15 cellular contexts compared by ENCODE assay signal in genomic region chr4:39718366-39719323, GRCh38. TPM values are rescaled to one million over a fixed set of nuclear protein-coding genes. Genes with fewer than 3 reads are reported as not detected.
DNase-seq lines count a peak whose midpoint lies in the region; ATAC-seq and TF ChIP-seq lines count a peak whose summit lies in the region.
"Had no signal": no experiment of that assay in that cellular context is flagged by ENCODE, and none has a peak within 500 bp of the region (broad histone marks: within the 10 kb centered on the region; RNA-seq: fewer than 3 reads in every experiment).

No MANE protein-coding gene starts in this region.

- peak overlapping the region; percentile 0 to 90 (median 15) for H3K27ac Mint-ChIP-seq in CD4-positive, CD25-positive, alpha-beta regulatory T cell
- peak overlapping the region; percentile 8 to 16 for H3K27ac Mint-ChIP-seq in activated naive CD4-positive, alpha-beta T cell treated with anti-CD3 and anti-CD28 coated beads, Interleukin-2, amount 50 U/mL, for 72 hours

- H3K9me3 ChIP-seq in CD4-positive, CD25-positive, alpha-beta regulatory T cell (ENCODE audit: control insufficient read depth in 2 of 2, low read length in 2 of 2), result no peaks in the 10 kb centered on the region
- H3K9me3 ChIP-seq in GM23248 (ENCODE audit: low read depth) (no peaks in the 10 kb centered on the region), lung (ENCODE audit: control insufficient read depth in 2 of 2, insufficient read depth in 1 of 2, low read length in 1 of 2) (no peaks in the 10 kb centered on the region)
- H3K9me3 ChIP-seq: colonic mucosa, suprapubic skin had no signal

- 93 to 95% methylated on average over 21 to 30 of the region's 33 CpGs for WGBS in GM23248 (ENCODE audit: low coverage in 1 of 2, low lambda C conversion rate in 2 of 2, missing lambda C conversion rate in 2 of 2), 2 experiments
- 88 to 91% methylated on average over 33 of the region's 33 CpGs for WGBS in lung, 2 donors

- H3K79me2 ChIP-seq in GM23248 (ENCODE audit: insufficient read depth), result peaks cover 99% of the 10 kb centered on the region

- H3K36me3 Mint-ChIP-seq in CD4-positive, CD25-positive, alpha-beta regulatory T cell, result peaks cover 21% of the 10 kb centered on the region
- H3K36me3 Mint-ChIP-seq in activated naive CD4-positive, alpha-beta T cell treated with anti-CD3 and anti-CD28 coated beads, Interleukin-2, amount 50 U/mL, for 72 hours, result peaks cover 8 to 11% of the 10 kb centered on the region in 2 donors

- H3F3A ChIP-seq in GM23248 (ENCODE audit: insufficient read depth), result peaks cover 9% of the 10 kb centered on the region

- peak overlapping the region; percentile 5 for H3K27ac ChIP-seq in CD4-positive, CD25-positive, alpha-beta regulatory T cell (ENCODE audit: insufficient read depth, low read length, poor library complexity, severe bottlenecking)
- 0 out of 2 replicates have a peak overlapping the region, but pooled peaks have one; percentile 17 for H3K27ac ChIP-seq in GM23248
- H3K27ac ChIP-seq in lung (ENCODE audit: low read depth in 1 of 2, low read length in 1 of 2), result no peak overlapping the region
- H3K27ac ChIP-seq: colonic mucosa, suprapubic skin, WERI-Rb-1 had no signal

- in situ Hi-C loops in GM23248 (cut with MboI), result no loop called here

- H3K27me3 ChIP-seq in CD4-positive, CD25-positive, alpha-beta regulatory T cell (ENCODE audit: control insufficient read depth, insufficient read depth, low read length), result no peaks in the 10 kb centered on the region
- H3K27me3 ChIP-seq in GM23248 (replicated peaks; ENCODE audit: insufficient read depth), result no peaks in the 10 kb centered on the region
- no peaks in the 10 kb centered on the region for H3K27me3 ChIP-seq in lung (ENCODE audit: control insufficient read depth, insufficient read depth)
- H3K27me3 ChIP-seq: colonic mucosa, suprapubic skin had no signal

- no peak for TF ChIP-seq CTCF in lung (IDR thresholded peaks at IDR 0.05; ENCODE audit: control extremely low read depth, extremely low read depth)

- peaks cover 22 to 63% (median 45%) of the 10 kb centered on the region in 4 donors for H3K4me1 Mint-ChIP-seq in CD4-positive, CD25-positive, alpha-beta regulatory T cell

- H3K4me3 Mint-ChIP-seq in CD4-positive, CD25-positive, alpha-beta regulatory T cell, result peak overlapping the region in 3 of 4 donors; percentile 6 to 36 (median 7)

- no peak overlapping the region for H3K4me2 ChIP-seq in GM23248 (ENCODE audit: unreplicated experiment)

- peaks cover 6% of the 10 kb centered on the region; the same call in 1 of the 2 replicates for H4K20me1 ChIP-seq in GM23248 (ENCODE audit: insufficient read depth)

- peak in 1 of 2 donors; percentile 68 for ATAC-seq in CD4-positive, CD25-positive, alpha-beta regulatory T cell (ENCODE audit: low read depth in 2 of 2)
- ATAC-seq in activated naive CD4-positive, alpha-beta T cell treated with anti-CD3 and anti-CD28 coated beads, Interleukin-2, amount 50 U/mL, for 72 hours, result peak; percentile 78 to 83
- ATAC-seq in lung (ENCODE audit: insufficient read depth, low FRiP score), result no peak
- ATAC-seq in GM18519 (IDR thresholded peaks at IDR 0.05; ENCODE audit: low FRiP score, unreplicated experiment), result no peak

- H3K4me3 ChIP-seq in CD4-positive, CD25-positive, alpha-beta regulatory T cell (ENCODE audit: low read depth, low read length), result peak overlapping the region; percentile 6
- H3K4me3 ChIP-seq in GM23248, result no peak overlapping the region
- H3K4me3 ChIP-seq in lung, result no peak overlapping the region
- H3K4me3 ChIP-seq: colonic mucosa, suprapubic skin had no signal

- no peaks in the 10 kb centered on the region for H3K9me2 ChIP-seq in GM23248 (ENCODE audit: insufficient read depth)

- H3K27me3 Mint-ChIP-seq in CD4-positive, CD25-positive, alpha-beta regulatory T cell, result no peaks in the 10 kb centered on the region

- H3K36me3 ChIP-seq in CD4-positive, CD25-positive, alpha-beta regulatory T cell (ENCODE audit: control insufficient read depth, insufficient read depth, low read length), result peaks cover 11% of the 10 kb centered on the region
- H3K36me3 ChIP-seq in GM23248 (ENCODE audit: low read depth) (no peaks in the 10 kb centered on the region), lung (ENCODE audit: control insufficient read depth in 2 of 2, insufficient read depth in 2 of 2, low read length in 2 of 2) (peaks cover 0 to 5% of the 10 kb centered on the region in 2 donors)
- H3K36me3 ChIP-seq: colonic mucosa had no signal

- H3K9me3 Mint-ChIP-seq in CD4-positive, CD25-positive, alpha-beta regulatory T cell, result no peaks in the 10 kb centered on the region
- H3K9me3 Mint-ChIP-seq in activated naive CD4-positive, alpha-beta T cell treated with anti-CD3 and anti-CD28 coated beads, Interleukin-2, amount 50 U/mL, for 72 hours, result no peaks in the 10 kb centered on the region

- no peak overlapping the region for H3K9ac ChIP-seq in GM23248

- H2AFZ ChIP-seq in GM23248, result no peak overlapping the region

- H3K4me1 ChIP-seq in CD4-positive, CD25-positive, alpha-beta regulatory T cell (ENCODE audit: control insufficient read depth, insufficient read depth, low read length, poor library complexity, severe bottlenecking), result peaks cover 21% of the 10 kb centered on the region
- H3K4me1 ChIP-seq in GM23248 (ENCODE audit: insufficient read depth) (peaks cover 27% of the 10 kb centered on the region; the same call in 1 of the 2 replicates), lung (ENCODE audit: control insufficient read depth in 2 of 2, insufficient read depth in 2 of 2, low read length in 2 of 2) (peaks cover 3 to 18% of the 10 kb centered on the region in 2 donors)
- H3K4me1 ChIP-seq: colonic mucosa had no signal

- DNase-seq in CD4-positive, CD25-positive, alpha-beta regulatory T cell, result peak in 1 of 3 donors; percentile 28
- DNase-seq in GM23248, result no peak
- DNase-seq in activated naive CD4-positive, alpha-beta T cell treated with anti-CD3 and anti-CD28 coated beads, Interleukin-2, amount 50 U/mL, for 72 hours (ENCODE audit: low spot score in 2 of 2), result peak in 1 of 2 donors; percentile 50
- DNase-seq in lung (ENCODE audit: low spot score), result peak; percentile 26
- DNase-seq in GM03348 (ENCODE audit: low spot score), result no peak
- DNase-seq in NCI-H128 (lab: John Stamatoyannopoulos, UW; ENCODE audit: unreplicated experiment), result no peak
- DNase-seq in ecto neural progenitor cell (ENCODE audit: low spot score), result no peak
- DNase-seq: C1 segment of cervical spinal cord, colonic mucosa, NCI-H1436 treated with DMSO at 0.1 percent for 48 hours, NCI-H69, SHP77 treated with DMSO at 0.1 percent for 48 hours, WERI-Rb-1 had no signal

RNA-seq across cellular contexts. Expression of gene UBE2K, which starts 20.7 kb away (rescaled TPM):
- total RNA-seq in CD4-positive, CD25-positive, alpha-beta regulatory T cell, result 56.0 TPM
- 10 to 100 TPM; 67.6 to 96.6 (median 74.1) TPM for polyA plus RNA-seq in CD4-positive, CD25-positive, alpha-beta regulatory T cell
- total RNA-seq in GM23248 (2014; rRNA removed; shearing (Covaris generic)), result 22.3 and 26.7 TPM in 2 replicates
- polyA plus RNA-seq in GM23248 (2016; fragmentation: Nextera tagmentation; extraction: Ambion mirVana) (127 and 133 TPM in 2 replicates), lung (10 to 100 TPM; 32.1 to 34.8 TPM)
- 10 to 100 TPM; 70.8 to 78.8 TPM for total RNA-seq in activated naive CD4-positive, alpha-beta T cell treated with anti-CD3 and anti-CD28 coated beads, Interleukin-2, amount 50 U/mL, for 72 hours
- total RNA-seq in lung, result 10 to 100 TPM; 35.2 to 54.6 TPM

Comparison
In these comparisons a context has a peak if more than half of its experiments do, and no peak if none do; other contexts are left out.
1. ATAC-seq: peak in activated naive CD4-positive, alpha-beta T cell treated with anti-CD3 and anti-CD28 coated beads, Interleukin-2, amount 50 U/mL, for 72 hours (2 of 2); none in lung (single experiment) and GM18519 (single experiment).
2. H3K27ac ChIP-seq: peak in CD4-positive, CD25-positive, alpha-beta regulatory T cell (single experiment) and GM23248 (single experiment); none in lung (0 of 2).